1 cellular context compared by ENCODE assay signal in genomic region chr20:63980317-63980805, GRCh38.
TF ChIP-seq lines count a peak whose summit lies in the region.

No MANE protein-coding gene starts in this region.

TF ChIP-seq in K562, 482 proteins besides CTCF, POLR2A, EP300 and RAD21:
- peak; percentile 69 for TF ChIP-seq ZNF395 (CRISPR knock-in tag; IDR thresholded peaks at IDR 0.05)
- no peak for TF ChIP-seq ZNF134 (CRISPR knock-in tag; conservative IDR thresholded peaks at IDR 0.05)
- no peak for TF ChIP-seq BRD4 (IDR thresholded peaks at IDR 0.05)
- peak; percentile 22 for TF ChIP-seq SAP30 (IDR thresholded peaks at IDR 0.05; ENCODE audit: borderline replicate concordance, insufficient read depth, low read depth, low read length, poor library complexity, severe bottlenecking)
- TF ChIP-seq RAD51 (IDR thresholded peaks at IDR 0.05; ENCODE audit: borderline replicate concordance, low read depth), result peak; percentile 22; the same call in 1 of the 2 replicates
- peak; percentile 20; the same call in 1 of the 2 replicates for TF ChIP-seq TFE3 (CRISPR knock-in tag; IDR thresholded peaks at IDR 0.05)
- no peak for TF ChIP-seq NCOA2 (IDR thresholded peaks at IDR 0.05; ENCODE audit: partially characterized antibody in 2 of 2)
- no peak for TF ChIP-seq MLLT1 (IDR thresholded peaks at IDR 0.05)
- TF ChIP-seq TEAD1 (CRISPR knock-in tag; IDR thresholded peaks at IDR 0.05), result peak in 1 of 2 experiments; percentile 15; a peak in 1 of 4 replicates
- TF ChIP-seq BHLHE40 (IDR thresholded peaks at IDR 0.05; ENCODE audit: low read length), result peak; percentile 37; the same call in 1 of the 2 replicates
- TF ChIP-seq ZMIZ1 (IDR thresholded peaks at IDR 0.05; ENCODE audit: low read depth in 2 of 2, low read length in 2 of 2), result no peak
- peak; percentile 19; the same call in 1 of the 2 replicates for TF ChIP-seq ZNF143 (CRISPR knock-in tag; IDR thresholded peaks at IDR 0.05)
- peak; percentile 38; the same call in 1 of the 2 replicates for TF ChIP-seq USF2 (CRISPR knock-in tag; IDR thresholded peaks at IDR 0.05)
- TF ChIP-seq FOXA3 (CRISPR knock-in tag; conservative IDR thresholded peaks at IDR 0.05 in 1 of 2, IDR thresholded peaks at IDR 0.05 in 1 of 2), result peak in 1 of 2 experiments; percentile 68; a peak in 1 of 4 replicates
- TF ChIP-seq SPI1 (IDR thresholded peaks at IDR 0.05; ENCODE audit: borderline replicate concordance, low read depth, low read length), result no peak
- peak; percentile 79 for TF ChIP-seq USF1 (CRISPR knock-in tag; IDR thresholded peaks at IDR 0.05)
- no peak; the same call in 1 of the 2 replicates for TF ChIP-seq TEAD4 (IDR thresholded peaks at IDR 0.05; ENCODE audit: low read length)
- TF ChIP-seq TEAD4 (CRISPR knock-in tag; IDR thresholded peaks at IDR 0.05; ENCODE audit: borderline replicate concordance), result 0 out of 2 replicates have a peak, but pooled peaks have one; percentile 13
- no peak for TF ChIP-seq CC2D1A (IDR thresholded peaks at IDR 0.05)
- TF ChIP-seq CEBPG (CRISPR knock-in tag; IDR thresholded peaks at IDR 0.05), result 0 out of 2 replicates have a peak, but pooled peaks have one; percentile 7
- TF ChIP-seq CEBPG (tag; conservative IDR thresholded peaks at IDR 0.05 in 1 of 2, IDR thresholded peaks at IDR 0.05 in 1 of 2), result no peak
- TF ChIP-seq HDGF (IDR thresholded peaks at IDR 0.05), result 0 out of 2 replicates have a peak, but pooled peaks have one; percentile 34
